In genomic region chr11:6505577-6506240, GRCh38 we compare ENCODE assay signal across 9 cellular contexts. TPM values are rescaled to one million over a fixed set of nuclear protein-coding genes. Genes with fewer than 3 reads are reported as not detected.
DNase-seq lines count a peak whose midpoint lies in the region; ATAC-seq and TF ChIP-seq lines count a peak whose summit lies in the region.
"Had no signal": no experiment of that assay in that cellular context is flagged by ENCODE, and none has a peak within 500 bp of the region (broad histone marks: within the 10 kb centered on the region; RNA-seq: fewer than 3 reads in every experiment).

No MANE protein-coding gene starts in this region.

- H3K27me3 ChIP-seq in right cardiac atrium (ENCODE audit: control insufficient read depth, insufficient read depth) (no peaks in the 10 kb centered on the region), smooth muscle cell (ENCODE audit: low read depth) (no peaks in the 10 kb centered on the region)
- H3K27me3 ChIP-seq: neutrophil had no signal

- no peaks in the 10 kb centered on the region for H3K4me1 ChIP-seq in right cardiac atrium (ENCODE audit: control insufficient read depth, insufficient read depth, low read length)
- H3K4me1 ChIP-seq in smooth muscle cell (ENCODE audit: low read depth) = no peaks in the 10 kb centered on the region

- peaks cover 5% of the 10 kb centered on the region for H3K4me1 Mint-ChIP-seq in activated T-helper 17 cell treated with anti-CD3 and anti-CD28 coated beads, Interleukin-2, amount 50 U/mL, for 72 hours

- no peaks in the 10 kb centered on the region for H4K20me1 ChIP-seq in smooth muscle cell (ENCODE audit: low read depth)

- H3K27me3 Mint-ChIP-seq in activated T-helper 17 cell treated with anti-CD3 and anti-CD28 coated beads, Interleukin-2, amount 50 U/mL, for 72 hours = no peaks in the 10 kb centered on the region

- H3K36me3 ChIP-seq in smooth muscle cell (ENCODE audit: low read depth) = peaks cover 6% of the 10 kb centered on the region

- no peak overlapping the region for H2AFZ ChIP-seq in smooth muscle cell (ENCODE audit: low read depth)

- H3K9me3 ChIP-seq in right cardiac atrium (ENCODE audit: control insufficient read depth, low read length) (no peaks in the 10 kb centered on the region), smooth muscle cell (replicated peaks; ENCODE audit: low read depth) (no peaks in the 10 kb centered on the region)
- H3K9me3 ChIP-seq: neutrophil had no signal

- no peak overlapping the region for H3K9ac ChIP-seq in smooth muscle cell (ENCODE audit: low read depth)

- H3K79me2 ChIP-seq in smooth muscle cell (ENCODE audit: low read depth) = no peaks in the 10 kb centered on the region

- ATAC-seq in GM18861 (IDR thresholded peaks at IDR 0.05; ENCODE audit: unreplicated experiment) (peak; percentile 71), right cardiac atrium (peak; percentile 61 to 75)
- peak; percentile 47 for ATAC-seq in activated T-helper 17 cell treated with anti-CD3 and anti-CD28 coated beads, Interleukin-2, amount 50 U/mL, for 72 hours (replicated peaks)

- peak; percentile 67 for TF ChIP-seq CTCF in smooth muscle cell (IDR thresholded peaks at IDR 0.05; ENCODE audit: borderline replicate concordance, insufficient read depth, poor library complexity, severe bottlenecking)

- H3K4me2 ChIP-seq in smooth muscle cell = no peak overlapping the region

- H3K36me3 Mint-ChIP-seq in activated T-helper 17 cell treated with anti-CD3 and anti-CD28 coated beads, Interleukin-2, amount 50 U/mL, for 72 hours (ENCODE audit: low read depth) = peaks cover 71% of the 10 kb centered on the region

- H3K4me3 ChIP-seq in right cardiac atrium (ENCODE audit: low read length) (no peak overlapping the region), smooth muscle cell (no peak overlapping the region)

- intact Hi-C loops in right cardiac atrium (cut with DNase I) = loop anchor here in 3 of 4 donors (2.0 to 10.0 kb wide), 3 partner anchors 61 to 127 kb away; partner anchors contain the start of gene HPX (in 2 of the 3)

- H3K9me3 Mint-ChIP-seq in activated T-helper 17 cell treated with anti-CD3 and anti-CD28 coated beads, Interleukin-2, amount 50 U/mL, for 72 hours = no peaks in the 10 kb centered on the region

- no peak overlapping the region for H3K27ac ChIP-seq in right cardiac atrium (ENCODE audit: low read length)
- H3K27ac ChIP-seq in smooth muscle cell (ENCODE audit: low read depth) = peak overlapping the region; percentile 43
- H3K27ac ChIP-seq: neutrophil had no signal

- H3K27ac Mint-ChIP-seq in activated T-helper 17 cell treated with anti-CD3 and anti-CD28 coated beads, Interleukin-2, amount 50 U/mL, for 72 hours = no peak overlapping the region

- no peak overlapping the region for H3K4me3 Mint-ChIP-seq in activated T-helper 17 cell treated with anti-CD3 and anti-CD28 coated beads, Interleukin-2, amount 50 U/mL, for 72 hours

- WGBS in right cardiac atrium = 51% methylated on average over 2 of the region's 2 CpGs
- 64% methylated on average over 2 of the region's 2 CpGs for WGBS in smooth muscle cell (ENCODE audit: low lambda C conversion rate)

- no peaks in the 10 kb centered on the region for H3F3A ChIP-seq in smooth muscle cell (ENCODE audit: low read depth)

- DNase-seq in CD1c-positive myeloid dendritic cell (ENCODE audit: extremely low spot score) (peak; percentile 47), NCI-H146 treated with DMSO at 0.1 percent for 48 hours (lab: John Stamatoyannopoulos, UW; ENCODE audit: unreplicated experiment) (peak; percentile 69), right cardiac atrium (no peak), smooth muscle cell (lab: John Stamatoyannopoulos, UW; ENCODE audit: unreplicated experiment) (no peak), 8988T (no peak)
- no peak for DNase-seq in activated CD8-positive, alpha-beta memory T cell treated with anti-CD3 and anti-CD28 coated beads, Interleukin-2, amount 50 U/mL, for 4 hours

RNA-seq across cellular contexts. Expression of gene DNHD1, which starts 8.6 kb away (rescaled TPM):
- 10 to 100 TPM; 25.2 to 39.3 TPM for total RNA-seq in activated T-helper 17 cell treated with anti-CD3 and anti-CD28 coated beads, Interleukin-2, amount 50 U/mL, for 72 hours
- total RNA-seq in right cardiac atrium = 10 to 100 TPM in 1 of 4 donors, 1 to 10 TPM in 3; 5.4 to 10.9 (median 7.0) TPM
- polyA plus RNA-seq in right cardiac atrium = 5.8 TPM
- 9.1 and 13.3 TPM in 2 replicates for total RNA-seq in smooth muscle cell
- 5.5 and 5.9 TPM in 2 replicates for polyA plus RNA-seq in smooth muscle cell

RNA-seq across cellular contexts. Expression of gene TIMM10B, which starts 24.4 kb away (rescaled TPM):
- 10 to 100 TPM; 42.7 to 43.7 TPM for total RNA-seq in activated T-helper 17 cell treated with anti-CD3 and anti-CD28 coated beads, Interleukin-2, amount 50 U/mL, for 72 hours
- total RNA-seq in right cardiac atrium = 10 to 100 TPM; 21.5 to 28.9 (median 26.0) TPM
- polyA plus RNA-seq in right cardiac atrium = 18.8 TPM
- total RNA-seq in smooth muscle cell = 37.0 and 46.7 TPM in 2 replicates
- polyA plus RNA-seq in smooth muscle cell = 29.1 and 43.6 TPM in 2 replicates

RNA-seq across cellular contexts. Expression of gene ARFIP2, which starts 24.6 kb away (rescaled TPM):
- 10 to 100 TPM; 44.0 to 48.8 TPM for total RNA-seq in activated T-helper 17 cell treated with anti-CD3 and anti-CD28 coated beads, Interleukin-2, amount 50 U/mL, for 72 hours
- 10 to 100 TPM; 21.4 to 30.0 (median 23.8) TPM for total RNA-seq in right cardiac atrium
- 21.6 TPM for polyA plus RNA-seq in right cardiac atrium
- total RNA-seq in smooth muscle cell = 61.6 and 61.9 TPM in 2 replicates
- 84.0 and 88.6 TPM in 2 replicates for polyA plus RNA-seq in smooth muscle cell

RNA-seq across cellular contexts. Expression of gene TRIM3, which starts 32.0 kb away (rescaled TPM):
- 10 to 100 TPM in 1 of 2 donors, 1 to 10 TPM in 1; 7.0 to 10.7 TPM for total RNA-seq in activated T-helper 17 cell treated with anti-CD3 and anti-CD28 coated beads, Interleukin-2, amount 50 U/mL, for 72 hours
- total RNA-seq in right cardiac atrium (10 to 100 TPM; 10.9 to 12.5 (median 12.2) TPM), smooth muscle cell (14.0 and 14.9 TPM in 2 replicates)
- polyA plus RNA-seq in right cardiac atrium (9.4 TPM), smooth muscle cell (25.5 and 36.0 TPM in 2 replicates)

Comparison
In these comparisons a context has a peak if more than half of its experiments do, and no peak if none do; other contexts are left out.
1. DNase-seq: peak in CD1c-positive myeloid dendritic cell (single experiment) and NCI-H146 treated with DMSO at 0.1 percent for 48 hours (single experiment); none in right cardiac atrium (0 of 3), smooth muscle cell (single experiment), 8988T (single experiment) and activated CD8-positive, alpha-beta memory T cell treated with anti-CD3 and anti-CD28 coated beads, Interleukin-2, amount 50 U/mL, for 4 hours (single experiment).
2. Peak in every context shown above with its lines, with median percentiles within 50 percentile points of each other: ATAC-seq.